In genomic region chrX:15515931-15516330, GRCh38 we compare ENCODE assay signal across 19 cellular contexts. TPM values are rescaled to one million over a fixed set of nuclear protein-coding genes. Genes with fewer than 3 reads are reported as not detected.
DNase-seq lines count a peak whose midpoint lies in the region; ATAC-seq, FAIRE-seq and TF ChIP-seq lines count a peak whose summit lies in the region.
"Had no signal": no experiment of that assay in that cellular context is flagged by ENCODE, and none has a peak within 500 bp of the region (broad histone marks: within the 10 kb centered on the region; RNA-seq: fewer than 3 reads in every experiment).

No MANE protein-coding gene starts in this region.

- no peaks in the 10 kb centered on the region for H3K79me2 ChIP-seq in endothelial cell of umbilical vein (ENCODE audit: control insufficient read depth, insufficient read depth, low read length)

- H3K4me2 ChIP-seq in endothelial cell of umbilical vein (ENCODE audit: insufficient read depth, low read length): peak overlapping the region; percentile 58
- H3K4me2 ChIP-seq: KMS-11 had no signal

- H3K9ac ChIP-seq in endothelial cell of umbilical vein (replicated peaks; ENCODE audit: extremely low read depth, insufficient read depth, low read length): peak overlapping the region; percentile 51
- H3K9ac ChIP-seq: KMS-11 had no signal

- H3K36me3 ChIP-seq in endothelial cell of umbilical vein (ENCODE audit: control insufficient read depth in 2 of 2, extremely low read depth in 1 of 2, insufficient read depth in 2 of 2, low read length in 2 of 2) (peaks cover 10 to 15% of the 10 kb centered on the region in 2 experiments), upper lobe of right lung (no peaks in the 10 kb centered on the region)

- H3K27me3 ChIP-seq in endothelial cell of umbilical vein (ENCODE audit: control insufficient read depth in 2 of 2, insufficient read depth in 2 of 2, low read length in 2 of 2) (no peaks in the 10 kb centered on the region), upper lobe of right lung (no peaks in the 10 kb centered on the region)
- H3K27me3 ChIP-seq: foreskin keratinocyte had no signal

- no peak overlapping the region for H2AFZ ChIP-seq in endothelial cell of umbilical vein (ENCODE audit: low read depth, low read length)

- CTCF ChIA-PET in endothelial cell of umbilical vein (lab: Charles Lee): interaction anchor here (0.9 to 1.7 kb wide), 9 partner anchors 9 to 52 kb away, joined by 3 to 14 read pairs (median 4); partner anchors contain the start of genes BMX and PIR

- no peaks in the 10 kb centered on the region for H3K9me3 ChIP-seq in endothelial cell of umbilical vein (replicated peaks; ENCODE audit: control insufficient read depth, insufficient read depth, low read length)
- H3K9me3 ChIP-seq in upper lobe of right lung: no peaks in the 10 kb centered on the region

- H3K4me1 ChIP-seq in endothelial cell of umbilical vein (ENCODE audit: control insufficient read depth, extremely low read depth, insufficient read depth, low read length): peaks cover 77% of the 10 kb centered on the region
- no peaks in the 10 kb centered on the region for H3K4me1 ChIP-seq in upper lobe of right lung

- FAIRE-seq in endothelial cell of umbilical vein (lab: Jason Lieb, UNC): peak; percentile 94

- H3K4me3 ChIP-seq in endothelial cell of umbilical vein (replicated peaks in 1 of 3; ENCODE audit: insufficient read depth in 1 of 3, low read depth in 1 of 3, low read length in 3 of 3) (no peak overlapping the region), upper lobe of right lung (no peak overlapping the region)
- H3K4me3 ChIP-seq: coronary artery had no signal

- H3K9me1 ChIP-seq in endothelial cell of umbilical vein (replicated peaks; ENCODE audit: control insufficient read depth, extremely low read depth, insufficient read depth, low read length): no peaks in the 10 kb centered on the region

- DNase-seq in left cardiac atrium (no peak), cardiac septum (ENCODE audit: low spot score) (no peak), OCI-M1 (lab: John Stamatoyannopoulos, UW) (peak; percentile 85), endothelial cell of umbilical vein (ENCODE audit: low read depth, low spot score) (peak; percentile 97), upper lobe of right lung (no peak)
- no peak for DNase-seq in activated naive CD4-positive, alpha-beta T cell treated with anti-CD3 and anti-CD28 coated beads, Interleukin-2, amount 50 U/mL, for 16 hours
- no peak for DNase-seq in activated naive CD4-positive, alpha-beta T cell treated with Interleukin-2 at 50 U/mL for 16 hours
- DNase-seq: ACHN; activated CD8-positive, alpha-beta memory T cell treated with anti-CD3 and anti-CD28 coated beads for 24 hours; activated T-cell treated with anti-CD3 and anti-CD28 coated beads, Interleukin-2, amount 50 U/mL, for 72 hours; foreskin keratinocyte; NCI-H2081; NCI-H524; nucleus accumbens; T-helper 1 cell had no signal

- dilution Hi-C loops in endothelial cell of umbilical vein (cut with MboI; ENCODE audit: extremely low pct_ligation_motif_present, low sequenced_read_pairs): no loop called here

- intact Hi-C loops in left cardiac atrium (cut with DNase I) (no loop called here), cardiac septum (cut with DNase I) (no loop called here), endothelial cell of umbilical vein (cut with micrococcal nuclease) (loop anchor here (1.0 kb wide), 2 partner anchors 8 to 18 kb away; no protein-coding TSS in a partner anchor), upper lobe of right lung (cut with DNase I) (no loop called here)

- ATAC-seq in left cardiac atrium (peak; percentile 35 to 50), upper lobe of right lung (peak; percentile 26), GM18909 (IDR thresholded peaks at IDR 0.05; ENCODE audit: poor library complexity, unreplicated experiment) (no peak)
- ATAC-seq: activated T-cell treated with anti-CD3 and anti-CD28 coated beads, Interleukin-2, amount 50 U/mL, for 72 hours; foreskin keratinocyte had no signal

- POLR2A ChIA-PET in endothelial cell of umbilical vein (lab: Charles Lee): interaction anchor here (0.7 to 2.6 kb wide), 6 partner anchors 9 to 48 kb away, joined by 3 to 21 read pairs (median 5); partner anchors contain the start of genes BMX and PIR

- H3K27ac ChIP-seq in endothelial cell of umbilical vein (ENCODE audit: insufficient read depth, low read depth, low read length): peak overlapping the region; percentile 91
- H3K27ac ChIP-seq in upper lobe of right lung: no peak overlapping the region
- H3K27ac ChIP-seq: C4-2B, coronary artery, foreskin keratinocyte, KMS-11 had no signal

- TF ChIP-seq POLR2A in endothelial cell of umbilical vein (IDR thresholded peaks at IDR 0.05; ENCODE audit: low read depth, low read length): no peak

- BruUV-seq in endothelial cell of umbilical vein (replicated peaks; lab: Mats Ljungman, UMichigan): no TSS peak

- no peaks in the 10 kb centered on the region for H4K20me1 ChIP-seq in endothelial cell of umbilical vein (replicated peaks; ENCODE audit: control insufficient read depth, extremely low read depth, insufficient read depth, low read length)

- TF ChIP-seq CTCF in endothelial cell of umbilical vein (IDR thresholded peaks at IDR 0.05; ENCODE audit: extremely low read depth in 1 of 2, insufficient read depth in 1 of 2, low read depth in 1 of 2, low read length in 2 of 2): no peak
- TF ChIP-seq CTCF in upper lobe of right lung (IDR thresholded peaks at IDR 0.05): no peak

TF ChIP-seq in endothelial cell of umbilical vein, 7 proteins besides CTCF, POLR2A, EP300 and RAD21:
- peak; percentile 46 for TF ChIP-seq FOS (IDR thresholded peaks at IDR 0.05; ENCODE audit: borderline replicate concordance, insufficient read depth, low read length)
- TF ChIP-seq MAX (IDR thresholded peaks at IDR 0.05; ENCODE audit: insufficient read depth, insufficient read length): no peak
- no peak for TF ChIP-seq EZH2 (IDR thresholded peaks at IDR 0.05; ENCODE audit: borderline replicate concordance, low read depth, low read length, severe bottlenecking)
- no peak for TF ChIP-seq JUN (IDR thresholded peaks at IDR 0.05; ENCODE audit: borderline replicate concordance, insufficient read depth, insufficient read length, low read depth)
- TF ChIP-seq GATA2 (IDR thresholded peaks at IDR 0.05; ENCODE audit: insufficient read depth, insufficient read length, low read depth, low read length): peak; percentile 98
- no peak for TF ChIP-seq MYC (IDR thresholded peaks at IDR 0.05; ENCODE audit: low read depth, low read length)
- TF ChIP-seq POLR2AphosphoS5 (IDR thresholded peaks at IDR 0.05; ENCODE audit: insufficient read depth, low read depth, low read length): peak; percentile 39
TF ChIP-seq in endothelial cell of umbilical vein: peak in this region for 3.

RNA-seq across cellular contexts. Expression of gene BMX, which starts 15.3 kb away (rescaled TPM):
- total RNA-seq in left cardiac atrium (10 to 100 TPM in 1 of 2 donors, 1 to 10 TPM in 1; 1.6 to 16.8 TPM), cardiac septum (1.8 TPM), endothelial cell of umbilical vein (86.0 and 105 TPM in 2 replicates), upper lobe of right lung (3.6 TPM)
- polyA plus RNA-seq in endothelial cell of umbilical vein: 42.9 and 49.8 TPM in 2 replicates
- polyA plus RNA-seq in endothelial cell of umbilical vein (2011; cell fraction: cytosol; rRNA removed): 69.4 and 80.4 TPM in 2 replicates
- polyA plus RNA-seq in endothelial cell of umbilical vein (2011; cell fraction: nucleus; rRNA removed): 70.4 and 78.7 TPM in 2 replicates
- 85.8 and 108 TPM in 2 replicates for polyA plus RNA-seq in endothelial cell of umbilical vein (2012)
- polyA minus RNA-seq in endothelial cell of umbilical vein: 37.7 and 47.6 TPM in 2 replicates
- not detected for polyA minus RNA-seq in endothelial cell of umbilical vein (2011; cell fraction: cytosol; rRNA and poly(A)+ RNA removed)
- polyA minus RNA-seq in endothelial cell of umbilical vein (2011; cell fraction: nucleus; rRNA and poly(A)+ RNA removed): 26.6 and 31.4 TPM in 2 replicates
- total RNA-seq: activated T-cell treated with anti-CD3 and anti-CD28 coated beads, Interleukin-2, amount 50 U/mL, for 72 hours; foreskin keratinocyte had no signal
- polyA plus RNA-seq: foreskin keratinocyte had no signal

RNA-seq across cellular contexts. Expression of gene PIR, which starts 22.8 kb away (rescaled TPM):
- total RNA-seq in left cardiac atrium (10 to 100 TPM in 1 of 2 donors, 1 to 10 TPM in 1; 8.7 to 14.8 TPM), cardiac septum (15.7 TPM), endothelial cell of umbilical vein (92.1 and 108 TPM in 2 replicates), upper lobe of right lung (24.8 TPM)
- 58.4 and 89.0 TPM in 2 replicates for polyA plus RNA-seq in endothelial cell of umbilical vein
- 131 and 140 TPM in 2 replicates for polyA plus RNA-seq in endothelial cell of umbilical vein (2011; cell fraction: cytosol; rRNA removed)
- 75.9 and 82.5 TPM in 2 replicates for polyA plus RNA-seq in endothelial cell of umbilical vein (2011; cell fraction: nucleus; rRNA removed)
- 99.2 and 136 TPM in 2 replicates for polyA plus RNA-seq in endothelial cell of umbilical vein (2012)
- polyA minus RNA-seq in endothelial cell of umbilical vein: 36.8 and 41.6 TPM in 2 replicates
- 25.0 TPM for polyA minus RNA-seq in endothelial cell of umbilical vein (2011; cell fraction: cytosol; rRNA and poly(A)+ RNA removed)
- polyA minus RNA-seq in endothelial cell of umbilical vein (2011; cell fraction: nucleus; rRNA and poly(A)+ RNA removed): 49.7 and 51.0 TPM in 2 replicates

Comparison
In these comparisons a context has a peak if more than half of its experiments do, and no peak if none do; other contexts are left out.
1. DNase-seq: peak in OCI-M1 (single experiment) and endothelial cell of umbilical vein (single experiment); none in left cardiac atrium (single experiment), cardiac septum (single experiment), upper lobe of right lung (single experiment), activated naive CD4-positive, alpha-beta T cell treated with anti-CD3 and anti-CD28 coated beads, Interleukin-2, amount 50 U/mL, for 16 hours (single experiment) and activated naive CD4-positive, alpha-beta T cell treated with Interleukin-2 at 50 U/mL for 16 hours (single experiment).